ENCODE assay signal across 17 cellular contexts in the genomic region with DNA sequence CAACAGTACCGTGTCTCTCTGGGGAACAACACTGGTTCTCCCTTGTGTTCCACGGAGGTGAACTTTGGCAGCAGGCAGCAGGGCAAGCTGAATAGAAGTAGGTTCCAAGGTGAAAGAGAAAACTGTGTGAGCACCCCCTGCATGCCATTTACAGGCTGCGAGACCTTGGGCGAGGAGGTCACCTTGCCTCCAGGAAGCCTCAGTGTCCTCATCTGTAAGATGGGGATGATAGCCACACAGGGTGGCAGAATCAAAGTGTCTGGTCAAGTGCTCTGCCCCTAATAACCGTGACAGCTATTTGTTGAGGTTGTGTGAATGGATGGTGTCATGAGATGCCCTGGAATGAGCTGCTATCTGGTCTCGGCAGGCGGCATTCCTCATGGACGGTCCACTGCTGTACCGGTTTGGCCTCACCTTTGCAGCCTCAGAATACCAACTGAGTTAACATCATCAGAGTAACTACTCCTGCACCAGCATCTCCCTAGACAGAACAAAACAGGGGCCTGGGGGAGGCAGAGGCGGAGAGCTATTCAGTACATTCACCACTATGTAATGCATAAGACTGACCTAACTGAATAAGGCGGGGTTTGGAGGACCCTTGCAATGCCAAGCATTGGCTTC. TPM values are rescaled to one million over a fixed set of nuclear protein-coding genes. Genes with fewer than 3 reads are reported as not detected.
A peak's percentile ranks its signal among the peaks of the same experiment; 100 is the strongest.
DNase-seq lines count a peak whose midpoint lies in the region; ATAC-seq, FAIRE-seq and TF ChIP-seq lines count a peak whose summit lies in the region.
"Had no signal": no experiment of that assay in that cellular context is flagged by ENCODE, and none has a peak within 500 bp of the region (broad histone marks: within the 10 kb centered on the region; RNA-seq: fewer than 3 reads in every experiment).

No MANE protein-coding gene starts in this region.

- TF ChIP-seq CTCF in HepG2 (CRISPR knock-in tag; IDR thresholded peaks at IDR 0.05) (no peak), right lobe of liver (IDR thresholded peaks at IDR 0.05) (no peak), kidney (IDR thresholded peaks at IDR 0.05; ENCODE audit: borderline replicate concordance, extremely low read depth, insufficient read depth) (no peak), spleen (IDR thresholded peaks at IDR 0.05 in 8 of 11, conservative IDR thresholded peaks at IDR 0.05 in 3 of 11) (no peak), neural progenitor cell (IDR thresholded peaks at IDR 0.05) (no peak), GM10248 (IDR thresholded peaks at IDR 0.05; ENCODE audit: control extremely low read depth, extremely low read depth, low read depth, missing control alignments) (no peak)

- ATAC-seq in HepG2, result no peak
- no peak for ATAC-seq in right lobe of liver
- ATAC-seq in GM21423 (IDR thresholded peaks at IDR 0.05; ENCODE audit: unreplicated experiment), result no peak

- H3K9me3 ChIP-seq in HepG2 (ENCODE audit: low read length) (no peaks in the 10 kb centered on the region), right lobe of liver (no peaks in the 10 kb centered on the region), kidney (ENCODE audit: control insufficient read depth in 1 of 2, low read length in 2 of 2) (no peaks in the 10 kb centered on the region), spleen (no peaks in the 10 kb centered on the region), neural progenitor cell (ENCODE audit: low read depth) (no peaks in the 10 kb centered on the region)
- H3K9me3 ChIP-seq: BLaER1, Caco-2 had no signal

- TF ChIP-seq RAD21 in HepG2 (CRISPR knock-in tag; IDR thresholded peaks at IDR 0.05), result no peak

- peaks cover 7% of the 10 kb centered on the region for H3K27me3 Mint-ChIP-seq in neural progenitor cell (ENCODE audit: insufficient read depth, low read depth)

- intact Hi-C loops in HepG2 (cut with micrococcal nuclease; ENCODE audit: unreplicated experiment) (loop anchor here (5.0 to 10.0 kb wide), 2 partner anchors 176 to 769 kb away; no protein-coding TSS in a partner anchor), right lobe of liver (cut with DNase I) (no loop called here), kidney (cut with DNase I) (no loop called here), spleen (cut with DNase I; ENCODE audit: low total_unique reads) (no loop called here)

- no peaks in the 10 kb centered on the region for H4K20me1 ChIP-seq in HepG2 (ENCODE audit: insufficient read depth, low read length)
- no peaks in the 10 kb centered on the region for H4K20me1 ChIP-seq in neural progenitor cell (ENCODE audit: low read depth)
- H4K20me1 ChIP-seq: BLaER1 had no signal

- peaks cover 4% of the 10 kb centered on the region for H3F3A ChIP-seq in neural progenitor cell (ENCODE audit: low read depth)

- in situ Hi-C loops in HepG2 (cut with HindIII; ENCODE audit: extremely low pct_ligation_motif_present, low pct_unique_long_range_greater_than_20kb), result no loop called here

- H3K27me3 ChIP-seq in HepG2 (ENCODE audit: control insufficient read depth in 1 of 2, insufficient read depth in 2 of 2, low read length in 2 of 2) (peaks cover 0 to 7% of the 10 kb centered on the region in 2 experiments; a peak in 3 of 5 replicates), right lobe of liver (no peaks in the 10 kb centered on the region), spleen (replicated peaks in 1 of 7) (peaks cover 0 to 37% (median 0%) of the 10 kb centered on the region in 7 donors), neural progenitor cell (no peaks in the 10 kb centered on the region)
- H3K27me3 ChIP-seq: BLaER1 had no signal

- no peak overlapping the region for H2AFZ ChIP-seq in HepG2 (ENCODE audit: low read length)
- no peak overlapping the region for H2AFZ ChIP-seq in neural progenitor cell (replicated peaks)

- CTCF ChIA-PET in HepG2 (lab: Yijun Ruan, JAX; ENCODE audit: low intra/inter-chr PET ratio, low total read pairs) (no interaction called here), GM10248 (lab: Yijun Ruan, JAX) (no interaction called here)

- POLR2A ChIA-PET in HepG2 (lab: Yijun Ruan, JAX), result no interaction called here
- POLR2A ChIA-PET in GM10248 (lab: Yijun Ruan, JAX), result no interaction called here

- no peak for FAIRE-seq in HepG2 (lab: Jason Lieb, UNC)
- no peak for FAIRE-seq in kidney (lab: Jason Lieb, UNC)
- FAIRE-seq: GM19239 had no signal

- H3K27ac ChIP-seq in HepG2 (ENCODE audit: extremely low read length, insufficient read depth, low read length), result no peak overlapping the region
- no peak overlapping the region for H3K27ac ChIP-seq in right lobe of liver
- H3K27ac ChIP-seq in kidney (ENCODE audit: low read depth in 2 of 2, low read length in 2 of 2), result no peak overlapping the region
- H3K27ac ChIP-seq in spleen, result no peak overlapping the region
- H3K27ac ChIP-seq in neural progenitor cell, result no peak overlapping the region
- H3K27ac ChIP-seq: BLaER1 had no signal

- no peak overlapping the region for H3K4me2 ChIP-seq in HepG2 (ENCODE audit: low read depth, low read length)
- H3K4me2 ChIP-seq in neural progenitor cell, result no peak overlapping the region
- H3K4me2 ChIP-seq: BLaER1 had no signal

- 41% methylated on average over 8 of the region's 11 CpGs for WGBS in HepG2 (ENCODE audit: low lambda C conversion rate)
- 70% methylated on average over 6 of the region's 11 CpGs for WGBS in right lobe of liver (ENCODE audit: insufficient coverage, low coverage, low lambda C conversion rate, missing lambda C conversion rate)
- WGBS in spleen, 5 donors, result 74 to 87% (median 80%) methylated on average over 8 to 11 of the region's 11 CpGs

- H3K36me3 ChIP-seq in HepG2 (replicated peaks in 1 of 2; ENCODE audit: control insufficient read depth in 1 of 2, insufficient read depth in 2 of 2, low read length in 2 of 2) (no peaks in the 10 kb centered on the region), right lobe of liver (no peaks in the 10 kb centered on the region), kidney (ENCODE audit: control insufficient read depth in 1 of 2, insufficient read depth in 2 of 2, low read length in 2 of 2) (no peaks in the 10 kb centered on the region), spleen (no peaks in the 10 kb centered on the region), neural progenitor cell (no peaks in the 10 kb centered on the region)
- H3K36me3 ChIP-seq: BLaER1 had no signal

- H3K79me2 ChIP-seq in HepG2 (ENCODE audit: insufficient read depth, low read length) (no peaks in the 10 kb centered on the region), neural progenitor cell (ENCODE audit: low read depth) (no peaks in the 10 kb centered on the region)

- H3K4me1 Mint-ChIP-seq in neural progenitor cell, result peaks cover 17% of the 10 kb centered on the region
- H3K4me1 Mint-ChIP-seq: CD8-positive, alpha-beta memory T cell had no signal

- no peaks in the 10 kb centered on the region for H3K4me1 ChIP-seq in HepG2 (ENCODE audit: insufficient read depth, low read length)
- peaks cover 0 to 5% (median 0%) of the 10 kb centered on the region in 4 donors for H3K4me1 ChIP-seq in right lobe of liver
- peaks cover 0 to 2% of the 10 kb centered on the region in 2 donors for H3K4me1 ChIP-seq in kidney (ENCODE audit: control insufficient read depth in 1 of 2, insufficient read depth in 1 of 2, low read depth in 1 of 2, low read length in 2 of 2)
- no peaks in the 10 kb centered on the region for H3K4me1 ChIP-seq in spleen
- peaks cover 19% of the 10 kb centered on the region for H3K4me1 ChIP-seq in neural progenitor cell
- H3K4me1 ChIP-seq: Caco-2 had no signal

- DNase-seq in HepG2 (ENCODE audit: low spot score) (no peak), right lobe of liver (no peak), kidney (peak; percentile 8), spleen (peak; percentile 23), neural progenitor cell (ENCODE audit: low spot score) (no peak), GM10248 (ENCODE audit: extremely low spot score) (no peak)
- DNase-seq: 8988T; AML-193; Caco-2; CD8-positive, alpha-beta memory T cell; DND-41; GDM1; H7; IMR-90 had no signal

- H3K9ac ChIP-seq in HepG2 (ENCODE audit: insufficient read depth, low read depth, low read length) (no peak overlapping the region), kidney (ENCODE audit: low read length in 2 of 2) (no peak overlapping the region), neural progenitor cell (no peak overlapping the region)
- H3K9ac ChIP-seq: BLaER1 had no signal

- TF ChIP-seq POLR2A in HepG2 (IDR thresholded peaks at IDR 0.05; ENCODE audit: insufficient read depth in 1 of 2, low read depth in 2 of 2, low read length in 2 of 2) (no peak), right lobe of liver (IDR thresholded peaks at IDR 0.05) (no peak), spleen (IDR thresholded peaks at IDR 0.05) (no peak)

- no TSS peak for BruUV-seq in HepG2 (replicated peaks; lab: Mats Ljungman, UMichigan)

- H3K4me3 Mint-ChIP-seq in neural progenitor cell, result no peak overlapping the region
- H3K4me3 Mint-ChIP-seq: CD8-positive, alpha-beta memory T cell had no signal

- H3K36me3 Mint-ChIP-seq in neural progenitor cell, result no peaks in the 10 kb centered on the region
- H3K36me3 Mint-ChIP-seq: CD8-positive, alpha-beta memory T cell had no signal

- no peak overlapping the region for H3K4me3 ChIP-seq in HepG2 (replicated peaks in 1 of 3; ENCODE audit: insufficient read depth in 1 of 3, low read depth in 2 of 3, low read length in 3 of 3)
- H3K4me3 ChIP-seq in right lobe of liver, result no peak overlapping the region
- H3K4me3 ChIP-seq in kidney (ENCODE audit: low read length in 2 of 2), result no peak overlapping the region
- H3K4me3 ChIP-seq in spleen, result no peak overlapping the region
- no peak overlapping the region for H3K4me3 ChIP-seq in neural progenitor cell
- H3K4me3 ChIP-seq: BLaER1 had no signal

- no peak overlapping the region for H3K27ac Mint-ChIP-seq in neural progenitor cell
- H3K27ac Mint-ChIP-seq: CD8-positive, alpha-beta memory T cell had no signal

- TF ChIP-seq EP300 in HepG2 (IDR thresholded peaks at IDR 0.05; ENCODE audit: low read depth in 2 of 2, low read length in 2 of 2) (no peak), HepG2 (CRISPR knock-in tag; IDR thresholded peaks at IDR 0.05; ENCODE audit: borderline replicate concordance) (no peak)

- H3K9me3 Mint-ChIP-seq in neural progenitor cell, result no peaks in the 10 kb centered on the region
- H3K9me3 Mint-ChIP-seq: CD8-positive, alpha-beta memory T cell had no signal

RNA-seq across cellular contexts. Expression of a gene that starts 7.4 kb away (rescaled TPM):
- total RNA-seq in HepG2 (2016; rRNA removed; fragmentation: Illumina TruSeq; extraction: Trizol) (0.53 and 1.8 TPM in 2 replicates), right lobe of liver (1 to 10 TPM; 2.3 to 9.2 (median 6.9) TPM), kidney (25.8 TPM), spleen (not detected), neural progenitor cell (ENCODE audit: low replicate concordance) (0.53 TPM in 1 of 2 replicates, not detected in the other)
- total RNA-seq in HepG2 (2016; cell fraction: cytosol; rRNA removed; fragmentation: Illumina TruSeq; extraction: Trizol; ENCODE audit: low read depth), result 0.18 and 0.30 TPM in 2 replicates
- total RNA-seq in HepG2 (2016; cell fraction: insoluble cytoplasmic fraction; rRNA removed; fragmentation: Illumina TruSeq; extraction: Trizol), result 0.67 and 1.9 TPM in 2 replicates
- total RNA-seq in HepG2 (2016; cell fraction: membrane; rRNA removed; fragmentation: Illumina TruSeq; extraction: Trizol), result 0.34 TPM in 2 replicates
- 2.4 and 2.7 TPM in 2 replicates for total RNA-seq in HepG2 (2016; cell fraction: nucleus; rRNA removed; fragmentation: Illumina TruSeq; extraction: Trizol)
- polyA plus RNA-seq in HepG2 (2011; rRNA removed) (0.15 and 0.24 TPM in 2 replicates), kidney (ENCODE audit: insufficient read depth, low read depth, low replicate concordance) (28.0 TPM), spleen (not detected)
- polyA plus RNA-seq in HepG2 (2011; cell fraction: cytosol; rRNA removed), result 0.17 TPM in 2 replicates
- polyA plus RNA-seq in HepG2 (2011; cell fraction: nucleus; rRNA removed), result 0.77 and 0.85 TPM in 2 replicates
- polyA plus RNA-seq in HepG2 (2012), result 0.24 and 0.62 TPM in 2 replicates
- polyA plus RNA-seq in HepG2 (2016; cell fraction: cytosol; fragmentation: Illumina TruSeq; extraction: Trizol; ENCODE audit: low read depth), result 0.11 and 0.12 TPM in 2 replicates
- polyA plus RNA-seq in HepG2 (2016; cell fraction: insoluble cytoplasmic fraction; fragmentation: Illumina TruSeq; extraction: Trizol; ENCODE audit: low read depth), result 0.47 and 0.52 TPM in 2 replicates
- 0.19 and 0.21 TPM in 2 replicates for polyA plus RNA-seq in HepG2 (2016; cell fraction: membrane; fragmentation: Illumina TruSeq; extraction: Trizol; ENCODE audit: low read depth)
- polyA plus RNA-seq in HepG2 (2016; cell fraction: nucleus; fragmentation: Illumina TruSeq; extraction: Trizol; ENCODE audit: insufficient read depth, low read depth), result 2.2 and 3.4 TPM in 2 replicates
- polyA minus RNA-seq in HepG2 (2011; rRNA and poly(A)+ RNA removed; ENCODE audit: low replicate concordance), result 0.84 TPM in 1 of 2 replicates, not detected in the other
- 0.26 and 0.40 TPM in 2 replicates for polyA minus RNA-seq in HepG2 (2011; cell fraction: cytosol; rRNA and poly(A)+ RNA removed)
- polyA minus RNA-seq in HepG2 (2011; cell fraction: nucleus; rRNA and poly(A)+ RNA removed), result 2.3 and 3.1 TPM in 2 replicates
- total RNA-seq: CD8-positive, alpha-beta memory T cell; IMR-90 had no signal
- polyA plus RNA-seq: CD8-positive, alpha-beta memory T cell; IMR-90 had no signal

Comparison
In these comparisons a context has a peak if more than half of its experiments do, and no peak if none do; other contexts are left out.
1. DNase-seq: peak in kidney (single experiment) and spleen (single experiment); none in HepG2 (single experiment), right lobe of liver (0 of 3), neural progenitor cell (single experiment) and GM10248 (single experiment).